ENCODE assay signal across 8 cellular contexts in the genomic region with DNA sequence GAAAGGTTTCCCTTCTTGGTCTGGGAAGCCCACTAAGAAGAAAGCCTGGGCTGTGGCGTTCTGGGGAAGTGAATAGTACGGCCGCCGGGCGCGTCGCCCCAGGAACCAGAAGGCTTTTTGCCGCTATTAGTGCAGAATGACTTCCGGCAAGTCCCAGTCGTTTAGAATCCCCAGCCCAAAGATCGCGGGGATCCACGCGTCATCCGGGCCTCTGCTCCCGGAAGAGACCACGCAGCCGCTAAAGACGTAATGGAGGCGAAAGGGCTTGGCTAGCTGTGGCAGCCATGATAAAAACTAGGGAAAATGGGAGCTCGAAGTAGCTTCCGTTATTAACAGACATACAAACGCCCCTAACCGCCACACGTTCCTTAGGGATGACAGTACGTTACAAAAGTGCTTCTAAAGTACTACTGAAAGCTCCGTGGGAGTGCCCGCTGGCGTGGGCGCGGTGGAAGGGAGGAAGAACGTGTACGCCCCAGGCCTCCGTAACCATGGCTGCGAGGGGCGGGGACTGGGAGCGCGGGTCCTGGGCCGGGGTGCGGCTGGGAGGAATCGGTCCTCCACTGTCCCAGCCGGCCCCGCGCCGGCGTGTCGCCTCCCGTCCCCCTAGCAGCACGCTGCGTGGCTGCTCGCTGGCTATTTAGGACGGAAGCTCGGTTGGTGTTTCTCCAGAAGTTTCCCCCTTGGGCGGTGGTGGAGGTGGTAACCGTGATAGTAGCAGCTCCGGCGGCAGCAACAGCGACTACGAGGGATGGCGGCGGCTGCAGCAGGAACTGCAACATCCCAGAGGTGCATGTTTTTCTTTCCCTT. TPM values are rescaled to one million over a fixed set of nuclear protein-coding genes. Genes with fewer than 3 reads are reported as not detected.
DNase-seq lines count a peak whose midpoint lies in the region; ATAC-seq, FAIRE-seq and TF ChIP-seq lines count a peak whose summit lies in the region.

Gene SUGT1, plus strand, starts transcription at position 667 of the 810 bp plus-strand sequence. Its CDS starts 85 bp downstream, at position 752.

- H3K4me1 ChIP-seq in OCI-LY1 (ENCODE audit: insufficient read depth, low read length, severe bottlenecking) (peaks cover 38% of the 10 kb centered on the region), endothelial cell of umbilical vein (ENCODE audit: control insufficient read depth, extremely low read depth, insufficient read depth, low read length) (peaks cover 22% of the 10 kb centered on the region)

- H3K4me3 ChIP-seq in OCI-LY1 (ENCODE audit: low read depth, low read length, poor library complexity, severe bottlenecking), result peak within 1 kb of the TSS; percentile 95
- H3K4me3 ChIP-seq in endothelial cell of umbilical vein (replicated peaks in 1 of 3; ENCODE audit: insufficient read depth in 1 of 3, low read depth in 1 of 3, low read length in 3 of 3), result peak within 1 kb of the TSS; percentile 67 to 100 (median 100)

- CTCF ChIA-PET in endothelial cell of umbilical vein (lab: Charles Lee), result interaction anchor here (0.7 to 3.7 kb wide), 22 partner anchors 12 to 306 kb away, joined by 3 to 46 read pairs (median 4); partner anchors contain the start of gene CNMD

- intact Hi-C loops in endothelial cell of umbilical vein (cut with micrococcal nuclease), result loop anchor here (1.0 to 2.0 kb wide), 6 partner anchors 21 to 197 kb away; partner anchors contain the start of gene CKAP2

- H3K36me3 ChIP-seq in OCI-LY1 (ENCODE audit: insufficient read depth, low read length) (peaks cover 35% of the 10 kb centered on the region), endothelial cell of umbilical vein (ENCODE audit: control insufficient read depth in 2 of 2, extremely low read depth in 1 of 2, insufficient read depth in 2 of 2, low read length in 2 of 2) (peaks cover 2 to 6% of the 10 kb centered on the region in 2 experiments)

- peak; percentile 73 for TF ChIP-seq CTCF in OCI-LY1 (IDR thresholded peaks at IDR 0.05; ENCODE audit: low read length)
- peak; percentile 59 to 71 for TF ChIP-seq CTCF in endothelial cell of umbilical vein (IDR thresholded peaks at IDR 0.05; ENCODE audit: extremely low read depth in 1 of 2, insufficient read depth in 1 of 2, low read depth in 1 of 2, low read length in 2 of 2)

- H3K27me3 ChIP-seq in OCI-LY1 (ENCODE audit: insufficient read depth, low read length), result no peaks in the 10 kb centered on the region
- H3K27me3 ChIP-seq in endothelial cell of umbilical vein (ENCODE audit: control insufficient read depth in 2 of 2, insufficient read depth in 2 of 2, low read length in 2 of 2), result no peaks in the 10 kb centered on the region

- H3K9me3 ChIP-seq in OCI-LY1 (ENCODE audit: low read length), result no peaks in the 10 kb centered on the region
- no peaks in the 10 kb centered on the region for H3K9me3 ChIP-seq in endothelial cell of umbilical vein (replicated peaks; ENCODE audit: control insufficient read depth, insufficient read depth, low read length)

- H2AFZ ChIP-seq in OCI-LY1 (ENCODE audit: low read length), result peak within 1 kb of the TSS; percentile 82
- H2AFZ ChIP-seq in endothelial cell of umbilical vein (ENCODE audit: low read depth, low read length), result peak within 1 kb of the TSS; percentile 89

- H3K79me2 ChIP-seq in OCI-LY1 (ENCODE audit: insufficient read depth, low read length) (peaks cover 52% of the 10 kb centered on the region), endothelial cell of umbilical vein (ENCODE audit: control insufficient read depth, insufficient read depth, low read length) (peaks cover 68% of the 10 kb centered on the region)

- DNase-seq in DMS 273 treated with DMSO at 0.1 percent for 48 hours (lab: John Stamatoyannopoulos, UW) (peak; percentile 91), HuH-7 (ENCODE audit: low spot score) (peak; percentile 61), endothelial cell of umbilical vein (ENCODE audit: low read depth, low spot score) (peak; percentile 98), midbrain (lab: John Stamatoyannopoulos, UW) (peak; percentile 98)
- peak; percentile 96 for DNase-seq in activated CD8-positive, alpha-beta memory T cell treated with anti-CD3 and anti-CD28 coated beads, Interleukin-2, amount 50 U/mL, for 4 hours
- DNase-seq in stimulated activated CD8-positive, alpha-beta memory T cell treated with anti-CD3 and anti-CD28 coated beads, Interleukin-2, amount 100 ng/mL, for 1 hour (ENCODE audit: low read depth in 2 of 2), result peak; percentile 86 to 92

- H4K20me1 ChIP-seq in OCI-LY1 (ENCODE audit: insufficient read depth, low read length) (no peaks in the 10 kb centered on the region), endothelial cell of umbilical vein (replicated peaks; ENCODE audit: control insufficient read depth, extremely low read depth, insufficient read depth, low read length) (no peaks in the 10 kb centered on the region)

- FAIRE-seq in endothelial cell of umbilical vein (lab: Jason Lieb, UNC), result peak; percentile 85

- BruUV-seq in endothelial cell of umbilical vein (replicated peaks; lab: Mats Ljungman, UMichigan), result no TSS peak

- H3K4me2 ChIP-seq in OCI-LY1 (ENCODE audit: low read length) (peak within 1 kb of the TSS; percentile 81), endothelial cell of umbilical vein (ENCODE audit: insufficient read depth, low read length) (peak within 1 kb of the TSS; percentile 99)

- no peaks in the 10 kb centered on the region for H3K9me2 ChIP-seq in OCI-LY1 (ENCODE audit: low read depth, low read length)

- H3K27ac ChIP-seq in OCI-LY1 (ENCODE audit: low read depth, low read length, poor library complexity, severe bottlenecking) (peak within 1 kb of the TSS; percentile 78), endothelial cell of umbilical vein (ENCODE audit: insufficient read depth, low read depth, low read length) (peak within 1 kb of the TSS; percentile 84)

- POLR2A ChIA-PET in endothelial cell of umbilical vein (lab: Charles Lee), result interaction anchor here (0.6 to 2.2 kb wide), 6 partner anchors 13 to 1199 kb away, joined by 3 to 14 read pairs (median 3); partner anchors contain the start of gene INTS6

- no peaks in the 10 kb centered on the region for H3F3A ChIP-seq in OCI-LY1 (ENCODE audit: insufficient read depth, low read length)

- peak; percentile 95 for TF ChIP-seq POLR2A in endothelial cell of umbilical vein (IDR thresholded peaks at IDR 0.05; ENCODE audit: low read depth, low read length)

- peak; percentile 96 for ATAC-seq in GM21515 (IDR thresholded peaks at IDR 0.05; ENCODE audit: unreplicated experiment)

- no peaks in the 10 kb centered on the region for H3K9me1 ChIP-seq in endothelial cell of umbilical vein (replicated peaks; ENCODE audit: control insufficient read depth, extremely low read depth, insufficient read depth, low read length)

- dilution Hi-C loops in endothelial cell of umbilical vein (cut with MboI; ENCODE audit: extremely low pct_ligation_motif_present, low sequenced_read_pairs), result no loop called here

- H3K9ac ChIP-seq in OCI-LY1 (ENCODE audit: low read length) (peak within 1 kb of the TSS; percentile 99), endothelial cell of umbilical vein (replicated peaks; ENCODE audit: extremely low read depth, insufficient read depth, low read length) (peak within 1 kb of the TSS; percentile 97)

TF ChIP-seq in endothelial cell of umbilical vein, 7 proteins besides CTCF, POLR2A, EP300 and RAD21:
- TF ChIP-seq GATA2 (IDR thresholded peaks at IDR 0.05; ENCODE audit: insufficient read depth, insufficient read length, low read depth, low read length), result no peak
- peak; percentile 84 for TF ChIP-seq POLR2AphosphoS5 (IDR thresholded peaks at IDR 0.05; ENCODE audit: insufficient read depth, low read depth, low read length)
- peak; percentile 66 for TF ChIP-seq MAX (IDR thresholded peaks at IDR 0.05; ENCODE audit: insufficient read depth, insufficient read length)
- peak; percentile 67 for TF ChIP-seq MYC (IDR thresholded peaks at IDR 0.05; ENCODE audit: low read depth, low read length)

RNA-seq across cellular contexts. Expression of gene SUGT1, which starts in this region (rescaled TPM):
- 74.2 and 78.8 TPM in 2 replicates for total RNA-seq in endothelial cell of umbilical vein
- polyA plus RNA-seq in endothelial cell of umbilical vein, result 15.2 and 21.7 TPM in 2 replicates
- polyA plus RNA-seq in endothelial cell of umbilical vein (2011; cell fraction: cytosol; rRNA removed), result 31.3 and 36.6 TPM in 2 replicates
- polyA plus RNA-seq in endothelial cell of umbilical vein (2011; cell fraction: nucleus; rRNA removed), result 25.0 and 34.0 TPM in 2 replicates
- polyA plus RNA-seq in endothelial cell of umbilical vein (2012), result 67.7 and 98.6 TPM in 2 replicates
- 40.1 and 45.0 TPM in 2 replicates for polyA minus RNA-seq in endothelial cell of umbilical vein
- polyA minus RNA-seq in endothelial cell of umbilical vein (2011; cell fraction: cytosol; rRNA and poly(A)+ RNA removed), result 12.8 TPM
- polyA minus RNA-seq in endothelial cell of umbilical vein (2011; cell fraction: nucleus; rRNA and poly(A)+ RNA removed), result 27.3 and 28.7 TPM in 2 replicates

Comparison
In these comparisons a context has a peak if more than half of its experiments do, and no peak if none do; other contexts are left out.
1. Peak in every context shown above with its lines: DNase-seq, ATAC-seq, H3K4me3 ChIP-seq and H3K27ac ChIP-seq.